ENCODE assay signal across 8 cellular contexts in the genomic region with DNA sequence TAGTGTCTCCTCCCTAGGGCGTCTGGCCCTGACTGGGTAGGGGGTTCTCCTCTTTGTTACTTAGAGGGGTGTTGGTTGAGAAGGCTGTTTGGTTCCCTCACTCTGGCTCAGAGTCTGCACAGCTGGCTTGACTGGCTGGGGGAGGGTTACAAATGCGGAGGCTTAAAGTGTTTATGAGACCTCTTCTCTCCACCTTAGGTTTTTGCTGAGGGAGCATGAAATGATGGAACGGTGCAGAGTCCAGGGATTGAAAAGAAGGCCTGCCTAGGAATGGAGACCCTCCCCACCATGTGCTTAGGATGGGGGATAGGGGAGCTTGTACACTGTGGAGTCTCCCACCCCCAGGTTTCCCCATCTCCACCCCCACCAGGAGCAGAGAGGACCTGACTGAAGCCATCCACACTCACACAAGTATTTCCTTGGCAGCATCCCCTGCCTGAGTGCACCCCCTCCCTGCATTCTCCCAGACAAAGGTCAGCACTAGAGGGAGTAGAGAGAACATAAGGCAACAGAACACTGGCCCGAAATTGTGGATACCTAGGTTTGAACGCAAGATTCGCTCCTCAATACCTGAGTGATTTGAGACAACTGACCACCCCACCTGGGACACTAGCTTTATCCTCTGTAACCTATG. TPM values are rescaled to one million over a fixed set of nuclear protein-coding genes. Genes with fewer than 3 reads are reported as not detected.
DNase-seq lines count a peak whose midpoint lies in the region; ATAC-seq and TF ChIP-seq lines count a peak whose summit lies in the region.

No MANE protein-coding gene starts in this region.

- H2AFZ ChIP-seq in OCI-LY3 (ENCODE audit: low read depth, low read length) (no peak overlapping the region), neural progenitor cell (replicated peaks) (no peak overlapping the region)

- peaks cover 0 to 20% (median 0%) of the 10 kb centered on the region in 11 experiments; a peak in 4 of 22 replicates for H4K20me1 ChIP-seq in BLaER1 treated with 17β-estradiol and CSF1 and Interleukin-3, amounts not matched to agents 10 nM and 100 nM
- H4K20me1 ChIP-seq in OCI-LY3 (ENCODE audit: insufficient read depth, low read length) = no peaks in the 10 kb centered on the region
- H4K20me1 ChIP-seq in neural progenitor cell (ENCODE audit: low read depth) = peaks cover 8% of the 10 kb centered on the region

- H3K4me2 ChIP-seq in BLaER1 treated with 17β-estradiol and CSF1 and Interleukin-3, amounts not matched to agents 10 nM and 100 nM = peak overlapping the region; percentile 95 to 100 (median 97)
- peak overlapping the region; percentile 99; the same call in 1 of the 2 replicates for H3K4me2 ChIP-seq in OCI-LY3 (ENCODE audit: low read length)
- H3K4me2 ChIP-seq in neural progenitor cell = peak overlapping the region; percentile 89

- H3K36me3 Mint-ChIP-seq in neural progenitor cell = no peaks in the 10 kb centered on the region

- no peaks in the 10 kb centered on the region for H3K36me3 ChIP-seq in BLaER1 treated with 17β-estradiol and CSF1 and Interleukin-3, amounts not matched to agents 10 nM and 100 nM
- no peaks in the 10 kb centered on the region for H3K36me3 ChIP-seq in OCI-LY3 (replicated peaks; ENCODE audit: low read depth, low read length)
- H3K36me3 ChIP-seq in esophagus (ENCODE audit: control insufficient read depth in 2 of 2, insufficient read depth in 2 of 2, low read length in 1 of 2) = no peaks in the 10 kb centered on the region
- H3K36me3 ChIP-seq in neural progenitor cell = no peaks in the 10 kb centered on the region

- ATAC-seq in GM18873 (IDR thresholded peaks at IDR 0.05; ENCODE audit: low FRiP score, unreplicated experiment) = no peak

- peak overlapping the region; percentile 53 for H3K27ac Mint-ChIP-seq in neural progenitor cell

- H3K79me2 ChIP-seq in OCI-LY3 (ENCODE audit: low read length) (peaks cover 36% of the 10 kb centered on the region), neural progenitor cell (ENCODE audit: low read depth) (peaks cover 29% of the 10 kb centered on the region)

- H3K27ac ChIP-seq in BLaER1 treated with 17β-estradiol and CSF1 and Interleukin-3, amounts not matched to agents 10 nM and 100 nM = peak overlapping the region in 10 of 11 experiments; percentile 86 to 98 (median 94); a peak in 19 of 22 replicates
- H3K27ac ChIP-seq in OCI-LY3 (ENCODE audit: low read length) (no peak overlapping the region), esophagus (ENCODE audit: low read depth in 2 of 2, low read length in 1 of 2) (peak overlapping the region; percentile 93 to 97), neural progenitor cell (no peak overlapping the region)

- H3K9me3 ChIP-seq in BLaER1 treated with 17β-estradiol and CSF1 and Interleukin-3, amounts not matched to agents 10 nM and 100 nM (replicated peaks in 1 of 11) = no peaks in the 10 kb centered on the region
- no peaks in the 10 kb centered on the region for H3K9me3 ChIP-seq in OCI-LY3 (ENCODE audit: insufficient read depth, low read length)
- no peaks in the 10 kb centered on the region for H3K9me3 ChIP-seq in esophagus (ENCODE audit: control insufficient read depth in 2 of 2, insufficient read depth in 1 of 2, low read depth in 1 of 2, low read length in 1 of 2)
- H3K9me3 ChIP-seq in neural progenitor cell (ENCODE audit: low read depth) = no peaks in the 10 kb centered on the region

- WGBS in esophagus, 2 donors = 58 to 64% methylated on average over 6 of the region's 6 CpGs

- H3K9me3 Mint-ChIP-seq in neural progenitor cell = no peaks in the 10 kb centered on the region

- TF ChIP-seq CTCF in OCI-LY3 (IDR thresholded peaks at IDR 0.05; ENCODE audit: low read depth, low read length) = no peak
- TF ChIP-seq CTCF in neural progenitor cell (IDR thresholded peaks at IDR 0.05) = peak; percentile 30
- no peak for TF ChIP-seq CTCF in GM20000 (IDR thresholded peaks at IDR 0.05; ENCODE audit: extremely low read depth, missing control alignments)

- peaks cover 33 to 59% (median 54%) of the 10 kb centered on the region in 10 experiments for H3K4me1 ChIP-seq in BLaER1 treated with 17β-estradiol and CSF1 and Interleukin-3, amounts not matched to agents 10 nM and 100 nM
- H3K4me1 ChIP-seq in OCI-LY3 (ENCODE audit: low read length) (peaks cover 29% of the 10 kb centered on the region), esophagus (ENCODE audit: control insufficient read depth in 2 of 2, insufficient read depth in 2 of 2, low read length in 1 of 2) (peaks cover 6 to 18% of the 10 kb centered on the region in 2 donors), neural progenitor cell (peaks cover 38% of the 10 kb centered on the region)

- peaks cover 8% of the 10 kb centered on the region for H3K27me3 Mint-ChIP-seq in neural progenitor cell (ENCODE audit: insufficient read depth, low read depth)

- peak overlapping the region in 9 of 11 experiments; percentile 90 to 99 (median 97); a peak in 17 of 22 replicates for H3K9ac ChIP-seq in BLaER1 treated with 17β-estradiol and CSF1 and Interleukin-3, amounts not matched to agents 10 nM and 100 nM
- H3K9ac ChIP-seq in OCI-LY3 (ENCODE audit: low read length) = no peak overlapping the region
- H3K9ac ChIP-seq in neural progenitor cell = no peak overlapping the region

- H3K4me1 Mint-ChIP-seq in neural progenitor cell = peaks cover 43% of the 10 kb centered on the region

- H3K4me3 ChIP-seq in BLaER1 treated with 17β-estradiol and CSF1 and Interleukin-3, amounts not matched to agents 10 nM and 100 nM = peak overlapping the region; percentile 82 to 97 (median 92); a peak in 19 of 20 replicates
- peak overlapping the region; percentile 97 for H3K4me3 ChIP-seq in OCI-LY3 (ENCODE audit: low read length)
- H3K4me3 ChIP-seq in esophagus (ENCODE audit: low read depth in 1 of 2, low read length in 2 of 2) = no peak overlapping the region
- peak overlapping the region; percentile 81 for H3K4me3 ChIP-seq in neural progenitor cell

- H3K4me3 Mint-ChIP-seq in neural progenitor cell = peak overlapping the region; percentile 90

- DNase-seq in neural progenitor cell (ENCODE audit: low spot score) (peak; percentile 54), NCI-H446 treated with DMSO at 0.1 percent for 48 hours (lab: John Stamatoyannopoulos, UW) (no peak), CD1c-positive myeloid dendritic cell (ENCODE audit: extremely low spot score) (no peak), GM20000 (ENCODE audit: low spot score) (no peak)

- H3F3A ChIP-seq in neural progenitor cell (ENCODE audit: low read depth) = peaks cover 63% of the 10 kb centered on the region

- no peaks in the 10 kb centered on the region for H3K27me3 ChIP-seq in BLaER1 treated with 17β-estradiol and CSF1 and Interleukin-3, amounts not matched to agents 10 nM and 100 nM
- no peaks in the 10 kb centered on the region for H3K27me3 ChIP-seq in OCI-LY3 (ENCODE audit: low read depth, low read length)
- H3K27me3 ChIP-seq in esophagus (ENCODE audit: control insufficient read depth in 1 of 2, insufficient read depth in 2 of 2, low read length in 2 of 2) = no peaks in the 10 kb centered on the region
- no peaks in the 10 kb centered on the region for H3K27me3 ChIP-seq in neural progenitor cell

RNA-seq across cellular contexts. Expression of a gene that starts 1.7 kb away (rescaled TPM):
- 10 to 100 TPM; 29.8 to 36.5 TPM for polyA plus RNA-seq in esophagus
- 46.4 and 79.2 TPM in 2 replicates for total RNA-seq in neural progenitor cell (ENCODE audit: low replicate concordance)

RNA-seq across cellular contexts. Expression of a gene that starts 11.0 kb away (rescaled TPM):
- 10 to 100 TPM; 23.4 TPM for polyA plus RNA-seq in esophagus
- total RNA-seq in neural progenitor cell (ENCODE audit: low replicate concordance) = 11.7 and 15.4 TPM in 2 replicates

RNA-seq across cellular contexts. Expression of a gene that starts 30.3 kb away (rescaled TPM):
- polyA plus RNA-seq in esophagus = 10 to 100 TPM; 25.4 to 46.5 TPM
- 74.7 and 80.6 TPM in 2 replicates for total RNA-seq in neural progenitor cell (ENCODE audit: low replicate concordance)

RNA-seq across cellular contexts. Expression of a gene that starts 56.7 kb away (rescaled TPM):
- polyA plus RNA-seq in esophagus = 10 to 100 TPM in 1 of 2 donors, 1 to 10 TPM in 1; 9.4 to 12.5 TPM
- total RNA-seq in neural progenitor cell (ENCODE audit: low replicate concordance) = 7.2 and 22.8 TPM in 2 replicates

Comparison
In these comparisons a context has a peak if more than half of its experiments do, and no peak if none do; other contexts are left out.
1. H3K27ac ChIP-seq: peak in BLaER1 treated with 17β-estradiol and CSF1 and Interleukin-3, amounts not matched to agents 10 nM and 100 nM (10 of 11) and esophagus (2 of 2); none in OCI-LY3 (single experiment) and neural progenitor cell (single experiment).
2. H3K4me3 ChIP-seq: peak in BLaER1 treated with 17β-estradiol and CSF1 and Interleukin-3, amounts not matched to agents 10 nM and 100 nM (10 of 10), OCI-LY3 (single experiment) and neural progenitor cell (single experiment); none in esophagus (0 of 2).
3. H3K9ac ChIP-seq: peak in BLaER1 treated with 17β-estradiol and CSF1 and Interleukin-3, amounts not matched to agents 10 nM and 100 nM (9 of 11); none in OCI-LY3 (single experiment) and neural progenitor cell (single experiment).
4. Peak in every context shown above with its lines, with median percentiles within 50 percentile points of each other: H3K4me2 ChIP-seq.